In the genomic region with DNA sequence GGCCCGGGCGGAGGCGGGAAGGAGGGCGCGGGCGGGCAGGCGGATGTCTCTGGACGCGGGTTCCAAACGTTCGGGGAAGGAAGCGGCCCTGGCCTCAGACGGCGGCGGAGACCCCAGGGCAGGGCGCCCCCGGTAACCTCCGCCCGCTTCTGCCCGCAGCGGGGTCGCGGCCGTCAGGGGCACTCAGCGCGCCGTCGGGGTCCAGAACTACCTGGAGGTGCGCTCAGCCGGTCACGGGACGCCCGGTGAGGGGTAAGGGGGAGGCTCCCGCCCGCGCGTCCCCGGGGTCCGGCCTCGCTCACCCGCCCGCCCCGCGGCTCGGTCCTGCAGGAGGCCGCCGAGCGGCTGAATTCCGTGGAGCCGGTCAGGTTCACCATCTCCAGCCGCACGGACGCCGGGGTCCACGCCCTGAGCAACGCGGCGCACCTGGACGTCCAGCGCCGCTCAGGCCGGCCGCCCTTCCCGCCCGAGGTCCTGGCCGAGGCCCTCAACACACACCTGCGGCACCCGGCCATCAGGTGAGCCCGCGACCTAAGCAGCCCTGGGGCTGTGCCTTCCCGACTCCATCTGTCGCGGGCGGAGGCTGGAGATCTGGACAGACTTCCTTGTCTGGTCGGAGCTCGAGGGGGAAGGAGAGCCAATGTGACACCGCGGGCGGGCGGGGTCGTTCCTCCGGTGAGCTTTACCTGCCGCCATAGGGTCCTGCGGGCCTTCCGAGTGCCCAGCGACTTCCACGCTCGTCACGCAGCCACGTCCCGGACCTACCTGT, we compare ENCODE assay signal across 8 cellular contexts. TPM values are rescaled to one million over a fixed set of nuclear protein-coding genes. Genes with fewer than 3 reads are reported as not detected.
A peak's percentile ranks its signal among the peaks of the same experiment; 100 is the strongest.
DNase-seq lines count a peak whose midpoint lies in the region; ATAC-seq and TF ChIP-seq lines count a peak whose summit lies in the region.

No MANE protein-coding gene starts in this region.

- peak; percentile 59 for DNase-seq in GM13977 (ENCODE audit: low spot score)
- DNase-seq in activated CD4-positive, alpha-beta memory T cell treated with anti-CD3 and anti-CD28 coated beads, Interleukin-2, amount 10 ng/mL, durations not matched to agents 7 days and 5 days, result no peak
- peak in 1 of 2 donors; percentile 43 for DNase-seq in foreskin fibroblast
- peak; percentile 59 to 69 for DNase-seq in trophoblast cell
- DNase-seq in NCI-H1092 (lab: John Stamatoyannopoulos, UW), result no peak

- peaks cover 44 to 45% of the 10 kb centered on the region in 2 experiments for H3K36me3 ChIP-seq in trophoblast cell (ENCODE audit: control insufficient read depth in 1 of 2, insufficient read depth in 2 of 2, low read length in 2 of 2)

- H3K36me3 Mint-ChIP-seq in activated CD4-positive, alpha-beta memory T cell treated with anti-CD3 and anti-CD28 coated beads, Interleukin-2, amount 10 ng/mL, durations not matched to agents 7 days and 5 days (ENCODE audit: low read depth), result peaks cover 14% of the 10 kb centered on the region

- peak overlapping the region; percentile 70 for H3K4ac ChIP-seq in trophoblast cell (ENCODE audit: low read depth, low read length)

- H3K4me2 ChIP-seq in trophoblast cell (ENCODE audit: low read length), result peak overlapping the region; percentile 91

- H4K91ac ChIP-seq in trophoblast cell (ENCODE audit: low read depth, low read length), result peak overlapping the region; percentile 87

- TF ChIP-seq CTCF in GM13977 (IDR thresholded peaks at IDR 0.05; ENCODE audit: extremely low read depth, insufficient read depth, missing control alignments) (no peak), foreskin fibroblast (IDR thresholded peaks at IDR 0.05; ENCODE audit: low read depth, low read length) (no peak)

- peak overlapping the region; percentile 92 for H3K18ac ChIP-seq in trophoblast cell (ENCODE audit: low read length)

- H3K4me1 ChIP-seq in trophoblast cell (ENCODE audit: control insufficient read depth in 1 of 2, insufficient read depth in 2 of 2, low read length in 2 of 2), result peaks cover 38 to 43% of the 10 kb centered on the region in 2 experiments

- H4K12ac ChIP-seq in trophoblast cell (ENCODE audit: low read depth, low read length), result peak overlapping the region; percentile 79

- no peaks in the 10 kb centered on the region for H3K9me3 ChIP-seq in trophoblast cell (ENCODE audit: insufficient read depth, low read depth, low read length)

- H2AK5ac ChIP-seq in trophoblast cell (ENCODE audit: low read length), result peak overlapping the region; percentile 73

- H3K79me1 ChIP-seq in trophoblast cell (ENCODE audit: low read length), result peaks cover 28% of the 10 kb centered on the region

- peak overlapping the region; percentile 64 for H2BK120ac ChIP-seq in trophoblast cell (ENCODE audit: insufficient read depth, low read length, poor library complexity)

- H3K9me3 Mint-ChIP-seq in activated CD4-positive, alpha-beta memory T cell treated with anti-CD3 and anti-CD28 coated beads, Interleukin-2, amount 10 ng/mL, durations not matched to agents 7 days and 5 days, result no peaks in the 10 kb centered on the region

- ATAC-seq in HG02943 (IDR thresholded peaks at IDR 0.05; ENCODE audit: low read depth, unreplicated experiment), result peak; percentile 5
- ATAC-seq in GM21619 (IDR thresholded peaks at IDR 0.05; ENCODE audit: unreplicated experiment), result no peak
- no peak for ATAC-seq in HG03095 (IDR thresholded peaks at IDR 0.05; ENCODE audit: unreplicated experiment)

- CTCF ChIA-PET in activated CD4-positive, alpha-beta memory T cell treated with anti-CD3 and anti-CD28 coated beads, Interleukin-2, amount 10 ng/mL, durations not matched to agents 7 days and 5 days (lab: Charles Lee), result no interaction called here

- POLR2A ChIA-PET in activated CD4-positive, alpha-beta memory T cell treated with anti-CD3 and anti-CD28 coated beads, Interleukin-2, amount 10 ng/mL, durations not matched to agents 7 days and 5 days (lab: Charles Lee), result interaction anchor here (1.2 to 1.5 kb wide), 4 partner anchors 10 to 90 kb away, joined by 3 to 6 read pairs (median 4); a partner anchor contains a TSS

- peak overlapping the region; percentile 58 for H2AFZ ChIP-seq in trophoblast cell (ENCODE audit: insufficient read depth, low read length, poor library complexity)

- peak overlapping the region; percentile 78 for H2BK5ac ChIP-seq in trophoblast cell (ENCODE audit: low read depth, low read length, poor library complexity)

- H2BK12ac ChIP-seq in trophoblast cell (ENCODE audit: low read length), result peak overlapping the region; percentile 2

- H3K27me3 ChIP-seq in trophoblast cell (ENCODE audit: insufficient read depth, low read length), result no peaks in the 10 kb centered on the region

- H3K14ac ChIP-seq in trophoblast cell (ENCODE audit: low read length), result peak overlapping the region; percentile 92

- no peaks in the 10 kb centered on the region for H3K27me3 Mint-ChIP-seq in activated CD4-positive, alpha-beta memory T cell treated with anti-CD3 and anti-CD28 coated beads, Interleukin-2, amount 10 ng/mL, durations not matched to agents 7 days and 5 days

- peak overlapping the region; percentile 80 for H3K4me3 Mint-ChIP-seq in activated CD4-positive, alpha-beta memory T cell treated with anti-CD3 and anti-CD28 coated beads, Interleukin-2, amount 10 ng/mL, durations not matched to agents 7 days and 5 days

- H3K4me1 Mint-ChIP-seq in activated CD4-positive, alpha-beta memory T cell treated with anti-CD3 and anti-CD28 coated beads, Interleukin-2, amount 10 ng/mL, durations not matched to agents 7 days and 5 days, result peaks cover 30% of the 10 kb centered on the region

- H3K27ac ChIP-seq in trophoblast cell (ENCODE audit: low read depth, low read length), result peak overlapping the region; percentile 75

- WGBS in trophoblast cell (ENCODE audit: extremely low coverage, insufficient coverage, insufficient read length), result no CpG with 5 or more reads among the region's 91 CpGs

- H3K4me3 ChIP-seq in foreskin fibroblast (ENCODE audit: low read depth in 1 of 2, low read length in 2 of 2), result peak overlapping the region; percentile 61 to 80
- peak overlapping the region; percentile 92 for H3K4me3 ChIP-seq in trophoblast cell (ENCODE audit: low read depth, low read length)

- peaks cover 26% of the 10 kb centered on the region for H3K79me2 ChIP-seq in trophoblast cell (ENCODE audit: control insufficient read depth, insufficient read depth, low read length, poor library complexity)

- peak overlapping the region; percentile 88 for H3K9ac ChIP-seq in trophoblast cell (ENCODE audit: low read length)

- peak overlapping the region; percentile 67 for H4K8ac ChIP-seq in trophoblast cell (ENCODE audit: low read depth, low read length)

- peak overlapping the region; percentile 78 for H3K27ac Mint-ChIP-seq in activated CD4-positive, alpha-beta memory T cell treated with anti-CD3 and anti-CD28 coated beads, Interleukin-2, amount 10 ng/mL, durations not matched to agents 7 days and 5 days

- in situ Hi-C loops in GM13977 (cut with MboI; ENCODE audit: low pct_unique_long_range_greater_than_20kb, low sequenced_read_pairs, unreplicated experiment), result no loop called here

- no peak overlapping the region for H3K23ac ChIP-seq in trophoblast cell (ENCODE audit: low read length)

RNA-seq across cellular contexts. Expression of a gene that starts 0.5 kb away (rescaled TPM):
- total RNA-seq in activated CD4-positive, alpha-beta memory T cell treated with anti-CD3 and anti-CD28 coated beads, Interleukin-2, amount 10 ng/mL, durations not matched to agents 7 days and 5 days, result 10 to 100 TPM; 17.9 to 20.0 TPM
- 29.8 and 34.5 TPM in 2 replicates for polyA plus RNA-seq in trophoblast cell (2013)

RNA-seq across cellular contexts. Expression of a gene that starts 1.2 kb away (rescaled TPM):
- total RNA-seq in activated CD4-positive, alpha-beta memory T cell treated with anti-CD3 and anti-CD28 coated beads, Interleukin-2, amount 10 ng/mL, durations not matched to agents 7 days and 5 days, result 10 to 100 TPM; 64.4 to 72.3 TPM
- polyA plus RNA-seq in trophoblast cell (2013), result 29.9 and 32.2 TPM in 2 replicates

RNA-seq across cellular contexts. Expression of a gene that starts 15.5 kb away (rescaled TPM):
- 100 to 1,000 TPM; 109 to 111 TPM for total RNA-seq in activated CD4-positive, alpha-beta memory T cell treated with anti-CD3 and anti-CD28 coated beads, Interleukin-2, amount 10 ng/mL, durations not matched to agents 7 days and 5 days
- 86.5 and 92.0 TPM in 2 replicates for polyA plus RNA-seq in trophoblast cell (2013)

RNA-seq across cellular contexts. Expression of a gene that starts 15.7 kb away (rescaled TPM):
- total RNA-seq in activated CD4-positive, alpha-beta memory T cell treated with anti-CD3 and anti-CD28 coated beads, Interleukin-2, amount 10 ng/mL, durations not matched to agents 7 days and 5 days, result 10 to 100 TPM; 19.8 to 21.9 TPM
- polyA plus RNA-seq in trophoblast cell (2013), result 20.9 and 21.3 TPM in 2 replicates

RNA-seq across cellular contexts. Expression of a gene that starts 22.1 kb away (rescaled TPM):
- total RNA-seq in activated CD4-positive, alpha-beta memory T cell treated with anti-CD3 and anti-CD28 coated beads, Interleukin-2, amount 10 ng/mL, durations not matched to agents 7 days and 5 days, result under 1 TPM; 0.75 to 0.78 TPM
- 0.17 and 0.21 TPM in 2 replicates for polyA plus RNA-seq in trophoblast cell (2013)

Comparison
In these comparisons a context has a peak if more than half of its experiments do, and no peak if none do; other contexts are left out.
1. DNase-seq: peak in GM13977 (single experiment) and trophoblast cell (2 of 2); none in activated CD4-positive, alpha-beta memory T cell treated with anti-CD3 and anti-CD28 coated beads, Interleukin-2, amount 10 ng/mL, durations not matched to agents 7 days and 5 days (single experiment) and NCI-H1092 (single experiment).